1 cellular context compared by ENCODE assay signal in genomic region chr15:90059208-90059985, GRCh38.
TF ChIP-seq lines count a peak whose summit lies in the region.

No MANE protein-coding gene starts in this region.

TF ChIP-seq in K562, 482 proteins besides CTCF, POLR2A, EP300 and RAD21 (continued from another document and continues in another):
- TF ChIP-seq AFF4 (CRISPR knock-in tag; IDR thresholded peaks at IDR 0.05) (no peak), PHF8 (IDR thresholded peaks at IDR 0.05; ENCODE audit: borderline replicate concordance, low read length) (peak; percentile 52; the same call in 1 of the 2 replicates), CBFA2T3 (IDR thresholded peaks at IDR 0.05) (no peak), CBX8 (IDR thresholded peaks at IDR 0.05; ENCODE audit: borderline replicate concordance, extremely low read depth, low read depth, low read length, poor library complexity, severe bottlenecking) (no peak), MED1 (CRISPR knock-in tag; IDR thresholded peaks at IDR 0.05; ENCODE audit: borderline replicate concordance) (no peak), PRDM10 (IDR thresholded peaks at IDR 0.05; ENCODE audit: partially characterized antibody) (no peak), HOMEZ (CRISPR knock-in tag; IDR thresholded peaks at IDR 0.05) (no peak), U2AF2 (optimal IDR thresholded peaks at IDR 0.05; ENCODE audit: low read depth, low read length) (no peak), TRIM24 (IDR thresholded peaks at IDR 0.05) (peak in 1 of 2 experiments; percentile 33; a peak in 1 of 4 replicates), ETV1 (tag; conservative IDR thresholded peaks at IDR 0.05; ENCODE audit: low read depth) (no peak; the same call in 1 of the 2 replicates), MTF1 (CRISPR knock-in tag; IDR thresholded peaks at IDR 0.05; ENCODE audit: borderline replicate concordance) (no peak), ATF3 (IDR thresholded peaks at IDR 0.05) (no peak), ATF3 (CRISPR knock-in tag; conservative IDR thresholded peaks at IDR 0.05) (no peak), ARID3B (CRISPR knock-in tag; IDR thresholded peaks at IDR 0.05; ENCODE audit: borderline replicate concordance) (no peak), ZNF197 (CRISPR knock-in tag; IDR thresholded peaks at IDR 0.05; ENCODE audit: low read depth) (no peak), ELK3 (CRISPR knock-in tag; IDR thresholded peaks at IDR 0.05) (no peak), MXD1 (CRISPR knock-in tag; IDR thresholded peaks at IDR 0.05; ENCODE audit: borderline replicate concordance, poor library complexity, severe bottlenecking) (no peak), TSHZ1 (CRISPR knock-in tag; IDR thresholded peaks at IDR 0.05) (no peak), COPS2 (conservative IDR thresholded peaks at IDR 0.05) (no peak), SAP30 (IDR thresholded peaks at IDR 0.05; ENCODE audit: borderline replicate concordance, insufficient read depth, low read depth, low read length, poor library complexity, severe bottlenecking) (peak; percentile 40), CHAMP1 (IDR thresholded peaks at IDR 0.05) (no peak), EGR1 (conservative IDR thresholded peaks at IDR 0.05) (no peak; the same call in 1 of the 2 replicates), CXXC5 (CRISPR knock-in tag; IDR thresholded peaks at IDR 0.05) (peak; percentile 55), NFE2 (IDR thresholded peaks at IDR 0.05; ENCODE audit: low read depth) (no peak), THRAP3 (IDR thresholded peaks at IDR 0.05; ENCODE audit: borderline replicate concordance) (no peak), DIDO1 (tag; IDR thresholded peaks at IDR 0.05; ENCODE audit: low read depth) (no peak), TCF15 (CRISPR knock-in tag; IDR thresholded peaks at IDR 0.05) (no peak), TBL1XR1 (IDR thresholded peaks at IDR 0.05; ENCODE audit: low read length in 2 of 2) (no peak), ZEB2 (IDR thresholded peaks at IDR 0.05) (peak; percentile 84), ADNP (tag; IDR thresholded peaks at IDR 0.05) (no peak), SMARCA5 (IDR thresholded peaks at IDR 0.05) (no peak), MLX (CRISPR knock-in tag; conservative IDR thresholded peaks at IDR 0.05) (no peak), FOXP4 (CRISPR knock-in tag; IDR thresholded peaks at IDR 0.05; ENCODE audit: borderline replicate concordance) (no peak), NFRKB (IDR thresholded peaks at IDR 0.05; ENCODE audit: low read depth) (no peak)
